In genomic region chr5:150512368-150512747, GRCh38 we compare ENCODE assay signal across 15 cellular contexts. TPM values are rescaled to one million over a fixed set of nuclear protein-coding genes. Genes with fewer than 3 reads are reported as not detected.
DNase-seq lines count a peak whose midpoint lies in the region; FAIRE-seq and TF ChIP-seq lines count a peak whose summit lies in the region.
"Had no signal": no experiment of that assay in that cellular context is flagged by ENCODE, and none has a peak within 500 bp of the region (broad histone marks: within the 10 kb centered on the region; RNA-seq: fewer than 3 reads in every experiment).

No MANE protein-coding gene starts in this region.

- H3K27me3 Mint-ChIP-seq in endothelial cell (ENCODE audit: unreplicated experiment) = peaks cover 11% of the 10 kb centered on the region
- H3K27me3 Mint-ChIP-seq: stimulated activated naive CD8-positive, alpha-beta T cell treated with anti-CD3 and anti-CD28 coated beads, Interleukin-15, Interleukin-2, amounts not matched to agents 100 ng/mL and 50 ng/mL, for 24 hours had no signal

- H3K27me3 ChIP-seq in NT2/D1 (ENCODE audit: insufficient read depth, insufficient read length) = no peaks in the 10 kb centered on the region
- no peaks in the 10 kb centered on the region for H3K27me3 ChIP-seq in subcutaneous abdominal adipose tissue (ENCODE audit: control insufficient read depth in 5 of 5, insufficient read depth in 4 of 5, low read length in 5 of 5)

- peaks cover 17% of the 10 kb centered on the region for H3K36me3 Mint-ChIP-seq in endothelial cell (ENCODE audit: low read depth, unreplicated experiment)
- H3K36me3 Mint-ChIP-seq: CD8-positive, alpha-beta memory T cell had no signal

- FAIRE-seq in H54 (lab: Jason Lieb, UNC) = no peak
- FAIRE-seq: frontal cortex had no signal

- DNase-seq in NT2/D1 (ENCODE audit: low read depth, low spot score) (no peak), endothelial cell (ENCODE audit: low spot score) (no peak), lung microvascular endothelial cell (ENCODE audit: low read depth in 2 of 2) (peak; percentile 24 to 49), H54 (ENCODE audit: insufficient read length, low spot score) (no peak), HuH-7 (ENCODE audit: low spot score) (no peak), HUDEP-2 (lab: John Stamatoyannopoulos, UW; ENCODE audit: unreplicated experiment in 76 of 76) (no peak)
- DNase-seq in effector CD8-positive, alpha-beta T cell (lab: John Stamatoyannopoulos, UW) = no peak
- DNase-seq: activated T-cell treated with anti-CD3 and anti-CD28 coated beads for 4 hours; CD8-positive, alpha-beta memory T cell; MM.1S; NCI-H446 treated with DMSO at 0.1 percent for 48 hours; SIG-M5 had no signal

- H3K9me3 Mint-ChIP-seq in endothelial cell (ENCODE audit: unreplicated experiment) = no peaks in the 10 kb centered on the region
- H3K9me3 Mint-ChIP-seq: CD8-positive, alpha-beta memory T cell; stimulated activated naive CD8-positive, alpha-beta T cell treated with anti-CD3 and anti-CD28 coated beads, Interleukin-15, Interleukin-2, amounts not matched to agents 100 ng/mL and 50 ng/mL, for 24 hours had no signal

- H3K9me3 ChIP-seq in NT2/D1 (ENCODE audit: insufficient read depth, low read length) = no peaks in the 10 kb centered on the region
- no peaks in the 10 kb centered on the region for H3K9me3 ChIP-seq in subcutaneous abdominal adipose tissue (ENCODE audit: control insufficient read depth in 5 of 5, low read length in 5 of 5)

- H3K27ac Mint-ChIP-seq in endothelial cell (ENCODE audit: unreplicated experiment) = peak overlapping the region; percentile 93
- H3K27ac Mint-ChIP-seq: stimulated activated naive CD8-positive, alpha-beta T cell treated with anti-CD3 and anti-CD28 coated beads, Interleukin-15, Interleukin-2, amounts not matched to agents 100 ng/mL and 50 ng/mL, for 24 hours had no signal

- no peak for TF ChIP-seq POLR2A in H54 (IDR thresholded peaks at IDR 0.05; ENCODE audit: low read depth, low read length)

- H3K4me1 Mint-ChIP-seq in endothelial cell (ENCODE audit: unreplicated experiment) = peaks cover 76% of the 10 kb centered on the region
- H3K4me1 Mint-ChIP-seq: CD8-positive, alpha-beta memory T cell had no signal

- peaks cover 11% of the 10 kb centered on the region for H3K36me3 ChIP-seq in NT2/D1 (ENCODE audit: insufficient read depth, insufficient read length, low read length)
- no peaks in the 10 kb centered on the region for H3K36me3 ChIP-seq in subcutaneous abdominal adipose tissue (ENCODE audit: control insufficient read depth in 5 of 5, insufficient read depth in 5 of 5, low read length in 5 of 5)

- H3K4me3 Mint-ChIP-seq in endothelial cell (ENCODE audit: unreplicated experiment) = peak overlapping the region; percentile 54
- H3K4me3 Mint-ChIP-seq: CD8-positive, alpha-beta memory T cell; stimulated activated naive CD8-positive, alpha-beta T cell treated with anti-CD3 and anti-CD28 coated beads, Interleukin-15, Interleukin-2, amounts not matched to agents 100 ng/mL and 50 ng/mL, for 24 hours had no signal

- H3K4me3 ChIP-seq in NT2/D1 (ENCODE audit: insufficient read length, low read depth) (no peak overlapping the region), subcutaneous abdominal adipose tissue (ENCODE audit: low read depth in 1 of 5, low read length in 5 of 5) (no peak overlapping the region)

- peak overlapping the region; percentile 38 for H3K9ac ChIP-seq in NT2/D1 (ENCODE audit: insufficient read length, low read depth)
- H3K9ac ChIP-seq in subcutaneous abdominal adipose tissue (ENCODE audit: low read length in 5 of 5) = peak overlapping the region in 1 of 5 donors; percentile 23

- H3K4me1 ChIP-seq in NT2/D1 (ENCODE audit: insufficient read depth, insufficient read length) (peaks cover 35% of the 10 kb centered on the region), subcutaneous abdominal adipose tissue (ENCODE audit: control insufficient read depth in 5 of 5, insufficient read depth in 5 of 5, low read length in 5 of 5) (peaks cover 36 to 93% (median 75%) of the 10 kb centered on the region in 5 donors)

- H3K27ac ChIP-seq in subcutaneous abdominal adipose tissue (ENCODE audit: low read depth, low read length) = peak overlapping the region; percentile 90

- no peak for TF ChIP-seq CTCF in endothelial cell (IDR thresholded peaks at IDR 0.05; ENCODE audit: unreplicated experiment)

RNA-seq across cellular contexts. Expression of gene NDST1, which starts 4.4 kb away (rescaled TPM):
- total RNA-seq in endothelial cell (ENCODE audit: unreplicated experiment) (178 TPM), lung microvascular endothelial cell (22.6 and 27.5 TPM in 2 replicates)

Comparison
In these comparisons a context has a peak if more than half of its experiments do, and no peak if none do; other contexts are left out.
1. DNase-seq: peak in lung microvascular endothelial cell (2 of 2); none in NT2/D1 (single experiment), endothelial cell (single experiment), H54 (single experiment), effector CD8-positive, alpha-beta T cell (single experiment), HuH-7 (single experiment) and HUDEP-2 (0 of 76).